ENCODE assay signal across 22 cellular contexts in genomic region chr7:2713978-2714377, GRCh38. TPM values are rescaled to one million over a fixed set of nuclear protein-coding genes. Genes with fewer than 3 reads are reported as not detected.
DNase-seq lines count a peak whose midpoint lies in the region; ATAC-seq, FAIRE-seq and TF ChIP-seq lines count a peak whose summit lies in the region.
"Had no signal": no experiment of that assay in that cellular context is flagged by ENCODE, and none has a peak within 500 bp of the region (broad histone marks: within the 10 kb centered on the region; RNA-seq: fewer than 3 reads in every experiment).

No MANE protein-coding gene starts in this region.

- no peak overlapping the region for H3K4me2 ChIP-seq in smooth muscle cell
- H3K4me2 ChIP-seq: A549 had no signal

- intact Hi-C loops in heart right ventricle (cut with DNase I) = loop anchor here in 1 of 10 donors (5.0 kb wide), 1 partner anchor 1048 kb away; no protein-coding TSS in a partner anchor
- intact Hi-C loops in activated B cell treated with CpG ODN at 0.5 μM for 24 hours (cut with micrococcal nuclease) = no loop called here

- peaks cover 6% of the 10 kb centered on the region for H4K20me1 ChIP-seq in smooth muscle cell (ENCODE audit: low read depth)

- H3K27me3 Mint-ChIP-seq in activated B cell treated with CpG ODN at 0.5 μM for 24 hours = no peaks in the 10 kb centered on the region
- H3K27me3 Mint-ChIP-seq in memory B cell = no peaks in the 10 kb centered on the region
- peaks cover 5% of the 10 kb centered on the region for H3K27me3 Mint-ChIP-seq in activated CD4-positive, alpha-beta memory T cell treated with anti-CD3 and anti-CD28 coated beads, Interleukin-2, amount 10 ng/mL, durations not matched to agents 7 days and 5 days

- H3K27ac Mint-ChIP-seq in activated B cell treated with CpG ODN at 0.5 μM for 24 hours (peak overlapping the region; percentile 87), memory B cell (peak overlapping the region; percentile 68)
- no peak overlapping the region for H3K27ac Mint-ChIP-seq in activated CD4-positive, alpha-beta memory T cell treated with anti-CD3 and anti-CD28 coated beads, Interleukin-2, amount 10 ng/mL, durations not matched to agents 7 days and 5 days
- H3K27ac Mint-ChIP-seq: activated CD8-positive, alpha-beta T cell treated with anti-CD3 and anti-CD28 coated beads, Interleukin-2, amount 10 ng/mL, durations not matched to agents 7 days and 5 days had no signal

- H3K4me3 ChIP-seq in cardiac muscle cell = no peak overlapping the region
- no peak overlapping the region for H3K4me3 ChIP-seq in heart right ventricle
- H3K4me3 ChIP-seq in smooth muscle cell = no peak overlapping the region
- H3K4me3 ChIP-seq in small intestine (ENCODE audit: low read depth in 1 of 2, low read length in 2 of 2) = no peak overlapping the region
- H3K4me3 ChIP-seq: A549, GM23248, prostate gland, SJSA1 had no signal

- no peak for ATAC-seq in heart right ventricle
- ATAC-seq in activated B cell treated with CpG ODN at 0.5 μM for 24 hours (ENCODE audit: low read depth) = no peak
- ATAC-seq in memory B cell (ENCODE audit: low read depth) = no peak
- ATAC-seq: A549; activated CD8-positive, alpha-beta T cell treated with anti-CD3 and anti-CD28 coated beads, Interleukin-2, amount 10 ng/mL, durations not matched to agents 7 days and 5 days; stimulated activated naive CD8-positive, alpha-beta T cell treated with anti-CD3 and anti-CD28 coated beads, Interleukin-15, amount 100 ng/mL, for 72 hours had no signal

- FAIRE-seq in urothelium cell line (lab: Jason Lieb, UNC) = peak; percentile 69
- FAIRE-seq in small intestine (lab: Jason Lieb, UNC) = no peak
- FAIRE-seq: A549 had no signal

- H3K9ac ChIP-seq in smooth muscle cell (ENCODE audit: low read depth) = no peak overlapping the region
- H3K9ac ChIP-seq: GM23248 had no signal

- H3K27me3 ChIP-seq in cardiac muscle cell = no peaks in the 10 kb centered on the region
- H3K27me3 ChIP-seq in heart right ventricle = no peaks in the 10 kb centered on the region
- no peaks in the 10 kb centered on the region for H3K27me3 ChIP-seq in smooth muscle cell (ENCODE audit: low read depth)
- no peaks in the 10 kb centered on the region for H3K27me3 ChIP-seq in small intestine (ENCODE audit: control insufficient read depth in 2 of 2, insufficient read depth in 2 of 2, low read length in 2 of 2)
- H3K27me3 ChIP-seq: SJSA1 had no signal

- H3K4me1 ChIP-seq in cardiac muscle cell (ENCODE audit: low read depth) (peaks cover 80% of the 10 kb centered on the region), heart right ventricle (peaks cover 7 to 67% (median 51%) of the 10 kb centered on the region in 9 donors), smooth muscle cell (ENCODE audit: low read depth) (no peaks in the 10 kb centered on the region), small intestine (ENCODE audit: control insufficient read depth in 2 of 2, insufficient read depth in 1 of 2, low read depth in 1 of 2, low read length in 1 of 2) (peaks cover 2 to 8% of the 10 kb centered on the region in 2 donors)
- H3K4me1 ChIP-seq: A549 had no signal

- H3K4me3 Mint-ChIP-seq in activated B cell treated with CpG ODN at 0.5 μM for 24 hours (no peak overlapping the region), memory B cell (no peak overlapping the region)
- H3K4me3 Mint-ChIP-seq in activated CD4-positive, alpha-beta memory T cell treated with anti-CD3 and anti-CD28 coated beads, Interleukin-2, amount 10 ng/mL, durations not matched to agents 7 days and 5 days = no peak overlapping the region
- H3K4me3 Mint-ChIP-seq: activated CD8-positive, alpha-beta T cell treated with anti-CD3 and anti-CD28 coated beads, Interleukin-2, amount 10 ng/mL, durations not matched to agents 7 days and 5 days had no signal

- no peaks in the 10 kb centered on the region for H3F3A ChIP-seq in smooth muscle cell (ENCODE audit: low read depth)

- TF ChIP-seq CTCF in cardiac muscle cell (IDR thresholded peaks at IDR 0.05; ENCODE audit: low read depth, low read length) = no peak
- no peak for TF ChIP-seq CTCF in heart right ventricle (IDR thresholded peaks at IDR 0.05)
- no peak for TF ChIP-seq CTCF in activated B cell treated with CpG ODN at 0.5 μM for 24 hours (IDR thresholded peaks at IDR 0.05)
- TF ChIP-seq CTCF in smooth muscle cell (IDR thresholded peaks at IDR 0.05; ENCODE audit: borderline replicate concordance, insufficient read depth, poor library complexity, severe bottlenecking) = no peak

- H3K79me2 ChIP-seq in smooth muscle cell (ENCODE audit: low read depth) = no peaks in the 10 kb centered on the region

- H3K36me3 Mint-ChIP-seq in activated B cell treated with CpG ODN at 0.5 μM for 24 hours (ENCODE audit: low read depth) (peaks cover 24% of the 10 kb centered on the region), memory B cell (peaks cover 13% of the 10 kb centered on the region)
- peaks cover 5% of the 10 kb centered on the region for H3K36me3 Mint-ChIP-seq in activated CD4-positive, alpha-beta memory T cell treated with anti-CD3 and anti-CD28 coated beads, Interleukin-2, amount 10 ng/mL, durations not matched to agents 7 days and 5 days (ENCODE audit: low read depth)

- H2AFZ ChIP-seq in smooth muscle cell (ENCODE audit: low read depth) = no peak overlapping the region
- H2AFZ ChIP-seq: GM23248 had no signal

- H3K27ac ChIP-seq in cardiac muscle cell = peak overlapping the region; percentile 95
- no peak overlapping the region for H3K27ac ChIP-seq in heart right ventricle
- no peak overlapping the region for H3K27ac ChIP-seq in smooth muscle cell (ENCODE audit: low read depth)
- no peak overlapping the region for H3K27ac ChIP-seq in small intestine (ENCODE audit: low read depth in 1 of 2, low read length in 1 of 2)
- H3K27ac ChIP-seq: A549, GM23248, HL-60, neutrophil, prostate gland, SJSA1 had no signal

- H3K9me3 ChIP-seq in cardiac muscle cell (ENCODE audit: low read depth) = no peaks in the 10 kb centered on the region
- H3K9me3 ChIP-seq in heart right ventricle = peaks cover 0 to 6% (median 0%) of the 10 kb centered on the region in 11 donors
- no peaks in the 10 kb centered on the region for H3K9me3 ChIP-seq in smooth muscle cell (replicated peaks; ENCODE audit: low read depth)
- H3K9me3 ChIP-seq in small intestine (ENCODE audit: control insufficient read depth, low read depth) = no peaks in the 10 kb centered on the region
- H3K9me3 ChIP-seq: A549, neutrophil, prostate gland, SJSA1 had no signal

- no peaks in the 10 kb centered on the region for H3K36me3 ChIP-seq in cardiac muscle cell
- peaks cover 0 to 17% (median 0%) of the 10 kb centered on the region in 9 donors for H3K36me3 ChIP-seq in heart right ventricle
- H3K36me3 ChIP-seq in smooth muscle cell (ENCODE audit: low read depth) = no peaks in the 10 kb centered on the region
- no peaks in the 10 kb centered on the region for H3K36me3 ChIP-seq in small intestine (ENCODE audit: control insufficient read depth in 2 of 2, insufficient read depth in 2 of 2, low read length in 2 of 2)
- H3K36me3 ChIP-seq: neutrophil, prostate gland had no signal

- H3K9me3 Mint-ChIP-seq in activated B cell treated with CpG ODN at 0.5 μM for 24 hours (no peaks in the 10 kb centered on the region), memory B cell (no peaks in the 10 kb centered on the region)
- no peaks in the 10 kb centered on the region for H3K9me3 Mint-ChIP-seq in activated CD4-positive, alpha-beta memory T cell treated with anti-CD3 and anti-CD28 coated beads, Interleukin-2, amount 10 ng/mL, durations not matched to agents 7 days and 5 days
- H3K9me3 Mint-ChIP-seq: stimulated activated naive CD8-positive, alpha-beta T cell treated with anti-CD3 and anti-CD28 coated beads, Interleukin-15, amount 100 ng/mL, for 72 hours had no signal

- POLR2A ChIA-PET in activated B cell treated with CpG ODN at 0.5 μM for 24 hours (lab: Charles Lee) = interaction anchor here (0.8 to 1.6 kb wide), 2 partner anchors 15 to 82 kb away, joined by 3 read pairs; partner anchors contain the start of gene TTYH3
- POLR2A ChIA-PET in activated CD4-positive, alpha-beta memory T cell treated with anti-CD3 and anti-CD28 coated beads, Interleukin-2, amount 10 ng/mL, durations not matched to agents 7 days and 5 days (lab: Charles Lee) = interaction anchor here (0.9 kb wide), 1 partner anchor 15 kb away, joined by 3 read pairs; no protein-coding TSS in a partner anchor

- DNase-seq in cardiac muscle cell (ENCODE audit: low read depth in 1 of 2, low spot score in 1 of 2) (no peak), heart right ventricle (no peak), activated B cell treated with CpG ODN at 0.5 μM for 24 hours (no peak), memory B cell (ENCODE audit: low spot score in 2 of 2) (no peak), urothelium cell line (ENCODE audit: low spot score) (no peak), smooth muscle cell (lab: John Stamatoyannopoulos, UW; ENCODE audit: unreplicated experiment) (no peak), small intestine (no peak)
- no peak for DNase-seq in activated CD4-positive, alpha-beta memory T cell treated with anti-CD3 and anti-CD28 coated beads, Interleukin-2, amount 10 ng/mL, durations not matched to agents 7 days and 5 days
- DNase-seq: activated CD8-positive, alpha-beta T cell treated with anti-CD3 and anti-CD28 coated beads, Interleukin-2, amount 10 ng/mL, durations not matched to agents 7 days and 5 days; activated effector memory CD4-positive, alpha-beta T cell treated with anti-CD3 and anti-CD28 coated beads, Interleukin-2, amount 50 U/mL, for 16 hours; Calu3; cerebellar nuclear complex; GM23248; NCI-H1436; NCI-H774; stimulated activated naive CD8-positive, alpha-beta T cell treated with anti-CD3 and anti-CD28 coated beads, Interleukin-15, amount 100 ng/mL, for 72 hours had no signal

- CTCF ChIA-PET in activated B cell treated with CpG ODN at 0.5 μM for 24 hours (lab: Charles Lee) = interaction anchor here (1.0 kb wide), 1 partner anchor 43 kb away, joined by 5 read pairs; no protein-coding TSS in a partner anchor
- CTCF ChIA-PET in activated CD4-positive, alpha-beta memory T cell treated with anti-CD3 and anti-CD28 coated beads, Interleukin-2, amount 10 ng/mL, durations not matched to agents 7 days and 5 days (lab: Charles Lee) = interaction anchor here (1.0 to 3.3 kb wide), 3 partner anchors 15 to 45 kb away, joined by 3 to 12 read pairs (median 6); no protein-coding TSS in a partner anchor

- 73 to 77% methylated on average over 12 of the region's 12 CpGs for WGBS in heart right ventricle, 2 donors
- 97% methylated on average over 12 of the region's 12 CpGs for WGBS in smooth muscle cell (ENCODE audit: low lambda C conversion rate)
- 87 to 93% (median 90%) methylated on average over 12 of the region's 12 CpGs for WGBS in small intestine, 3 donors

- H3K4me1 Mint-ChIP-seq in activated B cell treated with CpG ODN at 0.5 μM for 24 hours (peaks cover 78% of the 10 kb centered on the region), memory B cell (peaks cover 51% of the 10 kb centered on the region)
- H3K4me1 Mint-ChIP-seq in activated CD4-positive, alpha-beta memory T cell treated with anti-CD3 and anti-CD28 coated beads, Interleukin-2, amount 10 ng/mL, durations not matched to agents 7 days and 5 days = peaks cover 78% of the 10 kb centered on the region

RNA-seq across cellular contexts. Expression of gene AMZ1, which starts 26.0 kb away (rescaled TPM):
- total RNA-seq in cardiac muscle cell (0.80 and 1.1 TPM in 2 replicates), heart right ventricle (under 1 TPM in 6 of 10 donors, not detected in 4; 0.04 to 0.11 (median 0.07) TPM), activated B cell treated with CpG ODN at 0.5 μM for 24 hours (5.9 and 8.3 TPM in 2 replicates), smooth muscle cell (1.1 and 1.4 TPM in 2 replicates)
- polyA plus RNA-seq in cardiac muscle cell (1.6 and 1.7 TPM in 2 replicates), heart right ventricle (under 1 TPM; 0.04 to 0.07 TPM), smooth muscle cell (0.63 and 2.4 TPM in 2 replicates), small intestine (under 1 TPM in 1 of 3 donors, not detected in 2; 0.07 TPM)
- total RNA-seq in activated CD4-positive, alpha-beta memory T cell treated with anti-CD3 and anti-CD28 coated beads, Interleukin-2, amount 10 ng/mL, durations not matched to agents 7 days and 5 days = under 1 TPM; 0.78 to 0.88 TPM
- total RNA-seq: activated CD8-positive, alpha-beta T cell treated with anti-CD3 and anti-CD28 coated beads, Interleukin-2, amount 10 ng/mL, durations not matched to agents 7 days and 5 days; lung microvascular endothelial cell had no signal
